In genomic region chr2:15678346-15678745, GRCh38 we compare ENCODE assay signal across 34 cellular contexts.
"Had no signal": no experiment of that assay in that cellular context is flagged by ENCODE, and none has a peak within 500 bp of the region (broad histone marks: within the 10 kb centered on the region; RNA-seq: fewer than 3 reads in every experiment).

No MANE protein-coding gene starts in this region.

- H3K4me1 Mint-ChIP-seq: activated B cell treated with CpG ODN at 0.5 μM for 24 hours; activated CD4-positive, alpha-beta T cell treated with anti-CD3 and anti-CD28 coated beads, Interleukin-2, amount 10 ng/mL, durations not matched to agents 24 days and 14 days; activated naive CD8-positive, alpha-beta T cell treated with anti-CD3 and anti-CD28 coated beads for 36 hours; activated T-helper 17 cell treated with anti-CD3 and anti-CD28 coated beads, Interleukin-2, amount 50 U/mL, for 72 hours; central memory CD8-positive, alpha-beta T cell had no signal

- H3K27ac Mint-ChIP-seq: activated B cell treated with CpG ODN at 0.5 μM for 24 hours; activated CD4-positive, alpha-beta memory T cell treated with anti-CD3 and anti-CD28 coated beads for 36 hours; activated CD4-positive, alpha-beta T cell treated with anti-CD3 and anti-CD28 coated beads, Interleukin-2, amount 10 ng/mL, durations not matched to agents 24 days and 14 days; activated CD8-positive, alpha-beta T cell treated with anti-CD3 and anti-CD28 coated beads for 36 hours; activated naive CD4-positive, alpha-beta T cell treated with anti-CD3 and anti-CD28 coated beads for 36 hours; activated naive CD8-positive, alpha-beta T cell treated with anti-CD3 and anti-CD28 coated beads for 36 hours; activated T-cell treated with anti-CD3 and anti-CD28 coated beads, Interleukin-2, amount 50 U/mL, for 72 hours; activated T-helper 1 cell treated with anti-CD3 and anti-CD28 coated beads, Interleukin-12 subunit alpha, Interleukin-12 subunit beta, Interleukin-2, Interleukin-4 antibody, amounts not matched to agents 30 ng/mL and 10 ng/mL and 1 ng/mL, durations not matched to agents 14 hours and 24 hours and 36 hours; activated T-helper 17 cell treated with anti-CD3 and anti-CD28 coated beads, Interleukin-2, amount 50 U/mL, for 72 hours; T-helper 1 cell treated with Interleukin-12 subunit alpha and Interleukin-12 subunit beta and Interleukin-4 antibody, amounts not matched to agents 30 μg/mL and 1 μg/mL, for 36 hours; T-helper 2 cell treated with Interferon-gamma antibody and Interleukin-4, amounts not matched to agents 5 μg/mL and 100 μg/mL, for 36 hours had no signal

- H3K9me3 ChIP-seq: adrenal gland, body of pancreas, breast epithelium had no signal

- H3K4me1 ChIP-seq: adrenal gland, breast epithelium had no signal

- DNase-seq: activated B cell treated with CpG ODN at 0.5 μM for 24 hours; activated CD4-positive, alpha-beta memory T cell treated with anti-CD3 and anti-CD28 coated beads for 36 hours; activated CD4-positive, alpha-beta T cell treated with anti-CD3 and anti-CD28 coated beads for 4 hours; activated CD4-positive, alpha-beta T cell treated with anti-CD3 and anti-CD28 coated beads, Interleukin-2, amount 10 ng/mL, durations not matched to agents 24 days and 14 days; activated CD4-positive, alpha-beta T cell treated with anti-CD3 and anti-CD28 coated beads, Interleukin-2, amount 50 U/mL, for 1 hour; activated CD4-positive, alpha-beta T cell treated with anti-CD3 and anti-CD28 coated beads, Interleukin-2, amount 50 U/mL, for 4 hours; activated CD4-positive, CD25-positive, alpha-beta regulatory T cell treated with anti-CD3 and anti-CD28 coated beads, Interleukin-2, amount 50 U/mL, for 72 hours; activated CD8-positive, alpha-beta memory T cell treated with anti-CD3 and anti-CD28 coated beads, Interleukin-2, amount 50 U/mL, for 4 hours; activated CD8-positive, alpha-beta T cell treated with anti-CD3 and anti-CD28 coated beads for 36 hours; activated effector memory CD4-positive, alpha-beta T cell treated with anti-CD3 and anti-CD28 coated beads, Interleukin-2, amount 50 U/mL, for 16 hours; activated gamma-delta T cell treated with Interleukin-2 at 50 U/mL for 16 hours; activated naive CD4-positive, alpha-beta T cell; activated naive CD4-positive, alpha-beta T cell treated with anti-CD3 and anti-CD28 coated beads for 36 hours; activated naive CD4-positive, alpha-beta T cell treated with anti-CD3 and anti-CD28 coated beads, Interleukin-2, amount 50 U/mL, for 16 hours; activated naive CD8-positive, alpha-beta T cell treated with anti-CD3 and anti-CD28 coated beads for 36 hours; activated T-cell treated with anti-CD3 and anti-CD28 coated beads for 4 hours; activated T-cell treated with anti-CD3 and anti-CD28 coated beads, Interleukin-2, amount 50 U/mL, for 1 hour; activated T-cell treated with anti-CD3 and anti-CD28 coated beads, Interleukin-2, amount 50 U/mL, for 4 hours; activated T-cell treated with anti-CD3 and anti-CD28 coated beads, Interleukin-2, amount 50 U/mL, for 72 hours; adrenal gland; amniotic stem cell; aorta; body of pancreas; brain microvascular endothelial cell; T-helper 1 cell; T-helper 2 cell; T-helper 9 cell had no signal

- H3K27me3 Mint-ChIP-seq: activated CD4-positive, alpha-beta T cell treated with anti-CD3 and anti-CD28 coated beads, Interleukin-2, amount 10 ng/mL, durations not matched to agents 24 days and 14 days had no signal

- H3K27me3 ChIP-seq: adrenal gland, body of pancreas, brain microvascular endothelial cell, breast epithelium had no signal

- H3K27ac ChIP-seq: adrenal gland, brain microvascular endothelial cell had no signal

- H3K9me3 Mint-ChIP-seq: activated CD4-positive, alpha-beta T cell treated with anti-CD3 and anti-CD28 coated beads, Interleukin-2, amount 10 ng/mL, durations not matched to agents 24 days and 14 days; activated naive CD8-positive, alpha-beta T cell treated with anti-CD3 and anti-CD28 coated beads for 36 hours; activated T-cell treated with anti-CD3 and anti-CD28 coated beads, Interleukin-2, amount 50 U/mL, for 4 hours; activated T-helper 17 cell treated with anti-CD3 and anti-CD28 coated beads, Interleukin-2, amount 50 U/mL, for 72 hours had no signal

- H3K4me3 Mint-ChIP-seq: activated B cell treated with CpG ODN at 0.5 μM for 24 hours; activated CD4-positive, alpha-beta memory T cell treated with anti-CD3 and anti-CD28 coated beads for 36 hours; activated CD4-positive, alpha-beta T cell treated with anti-CD3 and anti-CD28 coated beads, Interleukin-2, amount 10 ng/mL, durations not matched to agents 24 days and 14 days; activated CD8-positive, alpha-beta T cell treated with anti-CD3 and anti-CD28 coated beads for 36 hours; activated naive CD4-positive, alpha-beta T cell treated with anti-CD3 and anti-CD28 coated beads for 36 hours; activated naive CD8-positive, alpha-beta T cell treated with anti-CD3 and anti-CD28 coated beads for 36 hours; activated T-cell treated with anti-CD3 and anti-CD28 coated beads, Interleukin-2, amount 50 U/mL, for 4 hours; activated T-cell treated with anti-CD3 and anti-CD28 coated beads, Interleukin-2, amount 50 U/mL, for 72 hours; activated T-helper 1 cell treated with anti-CD3 and anti-CD28 coated beads, Interleukin-12 subunit alpha, Interleukin-12 subunit beta, Interleukin-2, Interleukin-4 antibody, amounts not matched to agents 30 ng/mL and 10 ng/mL and 1 ng/mL, durations not matched to agents 14 hours and 24 hours and 36 hours; activated T-helper 17 cell treated with anti-CD3 and anti-CD28 coated beads, Interleukin-2, amount 50 U/mL, for 72 hours; central memory CD8-positive, alpha-beta T cell; T-helper 1 cell treated with Interleukin-12 subunit alpha and Interleukin-12 subunit beta and Interleukin-4 antibody, amounts not matched to agents 30 μg/mL and 1 μg/mL, for 36 hours; T-helper 2 cell treated with Interferon-gamma antibody and Interleukin-4, amounts not matched to agents 5 μg/mL and 100 μg/mL, for 36 hours had no signal

- H3K36me3 ChIP-seq: adrenal gland, brain microvascular endothelial cell, breast epithelium had no signal

- H3K36me3 Mint-ChIP-seq: activated CD4-positive, alpha-beta memory T cell treated with anti-CD3 and anti-CD28 coated beads for 36 hours; activated naive CD8-positive, alpha-beta T cell treated with anti-CD3 and anti-CD28 coated beads for 36 hours had no signal

- H3K4me3 ChIP-seq: adrenal gland, body of pancreas had no signal

- ATAC-seq: activated CD8-positive, alpha-beta T cell treated with anti-CD3 and anti-CD28 coated beads for 36 hours; activated naive CD4-positive, alpha-beta T cell treated with anti-CD3 and anti-CD28 coated beads, Interleukin-2, amount 50 U/mL, for 72 hours; activated T-cell treated with anti-CD3 and anti-CD28 coated beads, Interleukin-2, amount 50 U/mL, for 4 hours; activated T-cell treated with anti-CD3 and anti-CD28 coated beads, Interleukin-2, amount 50 U/mL, for 72 hours; activated T-helper 17 cell treated with anti-CD3 and anti-CD28 coated beads, Interleukin-2, amount 50 U/mL, for 72 hours had no signal
